ENCODE assay signal across 24 cellular contexts in genomic region chr10:132866601-132867381, GRCh38.
DNase-seq lines count a peak whose midpoint lies in the region; ATAC-seq and TF ChIP-seq lines count a peak whose summit lies in the region.
"Had no signal": no experiment of that assay in that cellular context is flagged by ENCODE, and none has a peak within 500 bp of the region (broad histone marks: within the 10 kb centered on the region; RNA-seq: fewer than 3 reads in every experiment).

No MANE protein-coding gene starts in this region.

- H3K36me3 Mint-ChIP-seq in activated naive CD4-positive, alpha-beta T cell treated with anti-CD3 and anti-CD28 coated beads, Interleukin-2, amount 10 ng/mL, durations not matched to agents 7 days and 5 days, result no peaks in the 10 kb centered on the region
- no peaks in the 10 kb centered on the region for H3K36me3 Mint-ChIP-seq in nephron progenitor cell (ENCODE audit: low read depth)

- H3K9me3 Mint-ChIP-seq in activated naive CD4-positive, alpha-beta T cell treated with anti-CD3 and anti-CD28 coated beads, Interleukin-2, amount 10 ng/mL, durations not matched to agents 7 days and 5 days, result no peaks in the 10 kb centered on the region
- peaks cover 19% of the 10 kb centered on the region for H3K9me3 Mint-ChIP-seq in nephron progenitor cell

- H3K4me3 ChIP-seq in dorsolateral prefrontal cortex (no peak overlapping the region), thymus (ENCODE audit: low read length) (no peak overlapping the region)
- H3K4me3 ChIP-seq: cardiac muscle cell, hepatocyte, prostate gland had no signal

- peaks cover 13% of the 10 kb centered on the region for H3K27me3 Mint-ChIP-seq in activated naive CD4-positive, alpha-beta T cell treated with anti-CD3 and anti-CD28 coated beads, Interleukin-2, amount 10 ng/mL, durations not matched to agents 7 days and 5 days
- H3K27me3 Mint-ChIP-seq in nephron progenitor cell (ENCODE audit: low read depth, poor library complexity), result peaks cover 12% of the 10 kb centered on the region

- peaks cover under 1% of the 10 kb centered on the region for H3K9me3 ChIP-seq in thymus (ENCODE audit: control insufficient read depth)
- H3K9me3 ChIP-seq: prostate gland had no signal

- H3K4me1 ChIP-seq in thymus (ENCODE audit: control insufficient read depth, insufficient read depth, low read length), result peaks cover 26% of the 10 kb centered on the region
- H3K4me1 ChIP-seq: prostate gland had no signal

- H3K4me1 Mint-ChIP-seq in activated naive CD4-positive, alpha-beta T cell treated with anti-CD3 and anti-CD28 coated beads, Interleukin-2, amount 10 ng/mL, durations not matched to agents 7 days and 5 days, result peaks cover 18% of the 10 kb centered on the region
- H3K4me1 Mint-ChIP-seq in nephron progenitor cell, result peaks cover 56% of the 10 kb centered on the region

- H3K27ac Mint-ChIP-seq in activated naive CD4-positive, alpha-beta T cell treated with anti-CD3 and anti-CD28 coated beads, Interleukin-2, amount 10 ng/mL, durations not matched to agents 7 days and 5 days, result no peak overlapping the region
- H3K27ac Mint-ChIP-seq in nephron progenitor cell, result peak overlapping the region; percentile 87
- H3K27ac Mint-ChIP-seq: activated T-helper 17 cell treated with anti-CD3 and anti-CD28 coated beads, Interleukin-2, amount 50 U/mL, for 72 hours had no signal

- 97% methylated on average over 29 of the region's 29 CpGs for WGBS in thymus

- no peak overlapping the region for H3K27ac ChIP-seq in dorsolateral prefrontal cortex
- H3K27ac ChIP-seq in thymus (ENCODE audit: low read depth), result peak overlapping the region; percentile 4
- H3K27ac ChIP-seq: C4-2B, cardiac muscle cell, hepatocyte, prostate gland had no signal

- intact Hi-C loops in dorsolateral prefrontal cortex (cut with DNase I), result no loop called here

- H3K36me3 ChIP-seq in thymus (ENCODE audit: control insufficient read depth, insufficient read depth), result no peaks in the 10 kb centered on the region
- H3K36me3 ChIP-seq: cardiac muscle cell, prostate gland had no signal

- peaks cover 0 to 10% (median 0%) of the 10 kb centered on the region in 45 donors for H3K27me3 ChIP-seq in dorsolateral prefrontal cortex
- no peaks in the 10 kb centered on the region for H3K27me3 ChIP-seq in thymus (ENCODE audit: control insufficient read depth, insufficient read depth)
- H3K27me3 ChIP-seq: cardiac muscle cell, hepatocyte had no signal

- no peak overlapping the region for H3K4me3 Mint-ChIP-seq in activated naive CD4-positive, alpha-beta T cell treated with anti-CD3 and anti-CD28 coated beads, Interleukin-2, amount 10 ng/mL, durations not matched to agents 7 days and 5 days
- no peak overlapping the region for H3K4me3 Mint-ChIP-seq in nephron progenitor cell
- H3K4me3 Mint-ChIP-seq: activated T-helper 17 cell treated with anti-CD3 and anti-CD28 coated beads, Interleukin-2, amount 50 U/mL, for 72 hours; naive thymus-derived CD8-positive, alpha-beta T cell had no signal

- TF ChIP-seq CTCF in dorsolateral prefrontal cortex (IDR thresholded peaks at IDR 0.05 in 54 of 56, conservative IDR thresholded peaks at IDR 0.05 in 2 of 56; ENCODE audit: low read depth in 1 of 56, partially characterized antibody in 56 of 56) (no peak), nephron progenitor cell (IDR thresholded peaks at IDR 0.05) (no peak)

- peak; percentile 15 for DNase-seq in activated naive CD4-positive, alpha-beta T cell treated with anti-CD3 and anti-CD28 coated beads, Interleukin-2, amount 10 ng/mL, durations not matched to agents 7 days and 5 days
- no peak for DNase-seq in activated naive CD4-positive, alpha-beta T cell treated with Interleukin-2 at 50 U/mL for 16 hours
- DNase-seq in dorsolateral prefrontal cortex, result peak in 6 of 10 donors; percentile 8 to 35 (median 24)
- no peak for DNase-seq in nephron progenitor cell
- DNase-seq in middle frontal gyrus (ENCODE audit: extremely low spot score, low spot score), result no peak
- DNase-seq in NCI-H2227 treated with DMSO at 0.1 percent for 48 hours (lab: John Stamatoyannopoulos, UW), result no peak
- DNase-seq: activated CD8-positive, alpha-beta memory T cell treated with anti-CD3 and anti-CD28 coated beads for 24 hours; amygdala; erythroblast; foreskin melanocyte; mesendoderm; NCI-H1092 treated with DMSO at 0.1 percent for 48 hours; NCI-H2081; NCI-H510A; RPMI8226; stimulated activated CD4-positive, alpha-beta T cell treated with anti-CD3 and anti-CD28 coated beads, Interleukin-4, amount 100 ng/mL, for 4 hours had no signal

- no peak for ATAC-seq in GM21360 (IDR thresholded peaks at IDR 0.05; ENCODE audit: unreplicated experiment)
- ATAC-seq: activated T-helper 17 cell treated with anti-CD3 and anti-CD28 coated beads, Interleukin-2, amount 50 U/mL, for 72 hours; naive thymus-derived CD8-positive, alpha-beta T cell had no signal

- CTCF ChIA-PET in activated naive CD4-positive, alpha-beta T cell treated with anti-CD3 and anti-CD28 coated beads, Interleukin-2, amount 10 ng/mL, durations not matched to agents 7 days and 5 days (lab: Charles Lee), result no interaction called here

Comparison
In these comparisons a context has a peak if more than half of its experiments do, and no peak if none do; other contexts are left out.
1. DNase-seq: peak in activated naive CD4-positive, alpha-beta T cell treated with anti-CD3 and anti-CD28 coated beads, Interleukin-2, amount 10 ng/mL, durations not matched to agents 7 days and 5 days (single experiment) and dorsolateral prefrontal cortex (6 of 10); none in activated naive CD4-positive, alpha-beta T cell treated with Interleukin-2 at 50 U/mL for 16 hours (single experiment), nephron progenitor cell (single experiment), middle frontal gyrus (single experiment) and NCI-H2227 treated with DMSO at 0.1 percent for 48 hours (single experiment).